Comparison of ENCODE assay signal across 2 cellular contexts in genomic region chr5:112367400-112367799, GRCh38.
A peak's percentile ranks its signal among the peaks of the same experiment; 100 is the strongest.
TF ChIP-seq lines count a peak whose summit lies in the region.

No MANE protein-coding gene starts in this region.

TF ChIP-seq in K562, 482 proteins besides CTCF, POLR2A, EP300 and RAD21:
- no peak for TF ChIP-seq ID3 (CRISPR knock-in tag; IDR thresholded peaks at IDR 0.05)
- TF ChIP-seq ID3 (tag; IDR thresholded peaks at IDR 0.05) = 0 out of 2 replicates have a peak, but pooled peaks have one; percentile 3
- TF ChIP-seq ZNF232 (CRISPR knock-in tag; IDR thresholded peaks at IDR 0.05) = no peak

TF ChIP-seq in neural cell, 6 proteins besides CTCF, POLR2A, EP300 and RAD21 (continued from another document):
- TF ChIP-seq REST (IDR thresholded peaks at IDR 0.05; ENCODE audit: borderline replicate concordance) = no peak
- no peak for TF ChIP-seq SMC3 (conservative IDR thresholded peaks at IDR 0.05; ENCODE audit: poor library complexity)
- TF ChIP-seq EZH2 (IDR thresholded peaks at IDR 0.05; ENCODE audit: borderline replicate concordance, insufficient read depth, low read length, poor library complexity, severe bottlenecking) = no peak
